ENCODE assay signal across 9 cellular contexts in genomic region chr17:49687878-49688491, GRCh38. TPM values are rescaled to one million over a fixed set of nuclear protein-coding genes. Genes with fewer than 3 reads are reported as not detected.
DNase-seq lines count a peak whose midpoint lies in the region; ATAC-seq and TF ChIP-seq lines count a peak whose summit lies in the region.
"Had no signal": no experiment of that assay in that cellular context is flagged by ENCODE, and none has a peak within 500 bp of the region (broad histone marks: within the 10 kb centered on the region; RNA-seq: fewer than 3 reads in every experiment).

No MANE protein-coding gene starts in this region.

- TF ChIP-seq CTCF in right lobe of liver (IDR thresholded peaks at IDR 0.05) (no peak), upper lobe of right lung (IDR thresholded peaks at IDR 0.05) (no peak)

- H3K9me3 ChIP-seq in right lobe of liver (no peaks in the 10 kb centered on the region), upper lobe of right lung (no peaks in the 10 kb centered on the region)

- peak; percentile 53 for DNase-seq in activated naive CD4-positive, alpha-beta T cell treated with anti-CD3 and anti-CD28 coated beads for 36 hours
- DNase-seq in activated naive CD4-positive, alpha-beta T cell (lab: John Stamatoyannopoulos, UW) = no peak
- DNase-seq in activated naive CD4-positive, alpha-beta T cell treated with anti-CD3 and anti-CD28 coated beads, Interleukin-2, amount 50 U/mL, for 16 hours = peak; percentile 19
- DNase-seq in right lobe of liver = no peak
- DNase-seq in upper lobe of right lung = no peak
- DNase-seq in globus pallidus (ENCODE audit: low spot score) = no peak
- no peak for DNase-seq in activated gamma-delta T cell treated with Interleukin-2 at 50 U/mL for 16 hours
- no peak for DNase-seq in dedifferentiated amniotic fluid mesenchymal stem cell (ENCODE audit: extremely low spot score)
- DNase-seq: NCI-H1694 treated with DMSO at 0.1 percent for 48 hours had no signal

- ATAC-seq in right lobe of liver = peak; percentile 63 to 78 (median 76)
- ATAC-seq in upper lobe of right lung = peak; percentile 77

- H3K4me3 Mint-ChIP-seq in activated naive CD4-positive, alpha-beta T cell treated with anti-CD3 and anti-CD28 coated beads for 36 hours = peak overlapping the region; percentile 36

- peak overlapping the region; percentile 90 for H3K27ac Mint-ChIP-seq in activated naive CD4-positive, alpha-beta T cell treated with anti-CD3 and anti-CD28 coated beads for 36 hours

- intact Hi-C loops in activated naive CD4-positive, alpha-beta T cell treated with anti-CD3 and anti-CD28 coated beads for 36 hours (cut with micrococcal nuclease) = loop anchor here (1.0 kb wide), 1 partner anchor 10 kb away; the partner anchor contains the start of gene SPOP
- intact Hi-C loops in right lobe of liver (cut with DNase I) (no loop called here), upper lobe of right lung (cut with DNase I) (no loop called here)

- H3K36me3 ChIP-seq in right lobe of liver = no peaks in the 10 kb centered on the region
- H3K36me3 ChIP-seq in upper lobe of right lung = no peaks in the 10 kb centered on the region

- peaks cover 3% of the 10 kb centered on the region for H3K36me3 Mint-ChIP-seq in activated naive CD4-positive, alpha-beta T cell treated with anti-CD3 and anti-CD28 coated beads for 36 hours (ENCODE audit: low read depth)

- CTCF ChIA-PET in activated naive CD4-positive, alpha-beta T cell treated with anti-CD3 and anti-CD28 coated beads for 36 hours (lab: Charles Lee) = interaction anchor here (0.6 to 15.1 kb wide), 10 partner anchors 7 to 192 kb away, joined by 3 to 232 read pairs (median 6); partner anchors contain the start of gene NXPH3

- WGBS in right lobe of liver (ENCODE audit: insufficient coverage, low coverage, low lambda C conversion rate, missing lambda C conversion rate) = 33% methylated on average over 9 of the region's 10 CpGs

- H3K4me1 Mint-ChIP-seq in activated naive CD4-positive, alpha-beta T cell treated with anti-CD3 and anti-CD28 coated beads for 36 hours (ENCODE audit: low read depth) = peaks cover 47% of the 10 kb centered on the region

- H3K27me3 ChIP-seq in right lobe of liver (peaks cover 0 to 3% of the 10 kb centered on the region in 2 donors), upper lobe of right lung (no peaks in the 10 kb centered on the region)

- H3K27ac ChIP-seq in right lobe of liver (peak overlapping the region; percentile 33 to 81 (median 59)), upper lobe of right lung (peak overlapping the region; percentile 73)

- TF ChIP-seq POLR2A in right lobe of liver (IDR thresholded peaks at IDR 0.05) = no peak

- no peaks in the 10 kb centered on the region for H3K9me3 Mint-ChIP-seq in activated naive CD4-positive, alpha-beta T cell treated with anti-CD3 and anti-CD28 coated beads for 36 hours

- H3K4me1 ChIP-seq in right lobe of liver (peaks cover 0 to 7% (median 0%) of the 10 kb centered on the region in 4 donors), upper lobe of right lung (peaks cover 18% of the 10 kb centered on the region)

- H3K4me3 ChIP-seq in right lobe of liver (no peak overlapping the region), upper lobe of right lung (no peak overlapping the region)

- no peaks in the 10 kb centered on the region for H3K27me3 Mint-ChIP-seq in activated naive CD4-positive, alpha-beta T cell treated with anti-CD3 and anti-CD28 coated beads for 36 hours (ENCODE audit: low read depth)

RNA-seq across cellular contexts. Expression of gene SPOP, which starts 10.1 kb away (rescaled TPM):
- total RNA-seq in activated naive CD4-positive, alpha-beta T cell treated with anti-CD3 and anti-CD28 coated beads for 36 hours = 10 to 100 TPM; 66.9 to 69.2 TPM
- total RNA-seq in right lobe of liver (10 to 100 TPM; 26.9 to 41.0 (median 34.1) TPM), upper lobe of right lung (87.3 TPM)

RNA-seq across cellular contexts. Expression of gene SLC35B1, which starts 19.8 kb away (rescaled TPM):
- total RNA-seq in activated naive CD4-positive, alpha-beta T cell treated with anti-CD3 and anti-CD28 coated beads for 36 hours = 10 to 100 TPM; 35.3 to 39.5 TPM
- total RNA-seq in right lobe of liver (10 to 100 TPM; 31.7 to 80.0 (median 56.9) TPM), upper lobe of right lung (48.1 TPM)

Comparison
In these comparisons a context has a peak if more than half of its experiments do, and no peak if none do; other contexts are left out.
1. DNase-seq: peak in activated naive CD4-positive, alpha-beta T cell treated with anti-CD3 and anti-CD28 coated beads for 36 hours (single experiment) and activated naive CD4-positive, alpha-beta T cell treated with anti-CD3 and anti-CD28 coated beads, Interleukin-2, amount 50 U/mL, for 16 hours (single experiment); none in activated naive CD4-positive, alpha-beta T cell (0 of 4), right lobe of liver (0 of 3), upper lobe of right lung (single experiment), globus pallidus (single experiment), activated gamma-delta T cell treated with Interleukin-2 at 50 U/mL for 16 hours (single experiment) and dedifferentiated amniotic fluid mesenchymal stem cell (single experiment).